Comparison of ENCODE assay signal across 1 cellular context in the genomic region with DNA sequence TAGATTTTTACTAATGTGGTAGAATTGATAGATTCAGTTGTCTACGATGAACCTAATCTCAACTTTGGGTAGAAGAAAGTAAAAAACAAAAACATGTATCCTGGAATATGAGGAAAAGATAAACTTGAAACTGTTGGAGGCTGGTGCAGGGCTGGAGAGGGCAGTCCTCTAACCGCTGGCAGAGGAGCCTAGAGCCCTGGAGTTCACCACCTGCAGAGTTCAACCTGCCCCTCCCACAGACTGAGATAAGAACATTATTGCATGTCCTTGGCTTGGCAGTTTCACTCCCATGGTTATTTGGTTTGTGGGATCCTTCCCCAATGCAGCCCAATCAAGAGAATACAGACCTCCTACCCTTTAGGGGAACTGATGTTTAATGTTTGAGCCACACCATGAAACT.
TF ChIP-seq lines count a peak whose summit lies in the region.

No MANE protein-coding gene starts in this region.

TF ChIP-seq in GM23338, 12 proteins besides CTCF, POLR2A, EP300 and RAD21 (continued from another document):
- TF ChIP-seq, protein P1, sequence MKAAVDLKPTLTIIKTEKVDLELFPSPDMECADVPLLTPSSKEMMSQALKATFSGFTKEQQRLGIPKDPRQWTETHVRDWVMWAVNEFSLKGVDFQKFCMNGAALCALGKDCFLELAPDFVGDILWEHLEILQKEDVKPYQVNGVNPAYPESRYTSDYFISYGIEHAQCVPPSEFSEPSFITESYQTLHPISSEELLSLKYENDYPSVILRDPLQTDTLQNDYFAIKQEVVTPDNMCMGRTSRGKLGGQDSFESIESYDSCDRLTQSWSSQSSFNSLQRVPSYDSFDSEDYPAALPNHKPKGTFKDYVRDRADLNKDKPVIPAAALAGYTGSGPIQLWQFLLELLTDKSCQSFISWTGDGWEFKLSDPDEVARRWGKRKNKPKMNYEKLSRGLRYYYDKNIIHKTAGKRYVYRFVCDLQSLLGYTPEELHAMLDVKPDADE (IDR thresholded peaks at IDR 0.05): no peak
- no peak for TF ChIP-seq EZH2 (IDR thresholded peaks at IDR 0.05; ENCODE audit: low read depth, unreplicated experiment)
